In the genomic region with DNA sequence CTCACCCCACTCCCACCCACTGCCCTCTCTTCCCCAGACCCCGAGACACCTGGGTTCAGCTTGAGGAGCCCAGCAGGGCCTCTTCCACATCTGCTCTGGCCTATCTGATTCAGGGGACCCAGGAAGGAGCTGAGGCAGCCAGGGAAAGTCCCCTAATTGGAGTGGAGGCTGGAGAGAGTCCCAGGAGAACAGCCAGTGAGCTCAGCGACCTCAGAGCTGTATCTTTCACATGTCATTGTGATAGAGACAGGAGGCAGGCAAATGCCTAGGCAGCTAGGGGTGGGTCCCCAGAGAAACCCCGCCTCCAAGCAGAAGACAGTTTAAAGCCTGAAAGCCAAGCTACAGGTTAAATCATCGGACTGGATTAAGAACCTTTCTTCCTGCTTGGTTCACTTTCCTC, we compare ENCODE assay signal across 15 cellular contexts.
DNase-seq lines count a peak whose midpoint lies in the region; ATAC-seq, FAIRE-seq and TF ChIP-seq lines count a peak whose summit lies in the region.
"Had no signal": no experiment of that assay in that cellular context is flagged by ENCODE, and none has a peak within 500 bp of the region (broad histone marks: within the 10 kb centered on the region; RNA-seq: fewer than 3 reads in every experiment).

No MANE protein-coding gene starts in this region.

- no peak for TF ChIP-seq POLR2A in K562 (conservative IDR thresholded peaks at IDR 0.05)

- H3K27me3 ChIP-seq in K562 (ENCODE audit: control insufficient read depth in 2 of 2, insufficient read depth in 2 of 2, low read length in 2 of 2) = peaks cover 0 to 25% of the 10 kb centered on the region in 2 experiments; a peak in 2 of 5 replicates

- in situ Hi-C loops in K562 (cut with MboI) = no loop called here

- CTCF ChIA-PET in K562 (lab: Yijun Ruan, JAX; ENCODE audit: low intra/inter-chr PET ratio) = no interaction called here
- CTCF ChIA-PET in activated CD8-positive, alpha-beta T cell treated with anti-CD3 and anti-CD28 coated beads, Interleukin-2, amount 10 ng/mL, durations not matched to agents 7 days and 5 days (lab: Charles Lee) = no interaction called here

- H3K27me3 Mint-ChIP-seq in activated CD4-positive, alpha-beta T cell treated with anti-CD3 and anti-CD28 coated beads, Interleukin-2, amount 10 ng/mL, durations not matched to agents 24 days and 14 days = peaks cover 3% of the 10 kb centered on the region
- no peaks in the 10 kb centered on the region for H3K27me3 Mint-ChIP-seq in glutamatergic neuron (ENCODE audit: unreplicated experiment)
- peaks cover 42 to 43% of the 10 kb centered on the region in 2 donors for H3K27me3 Mint-ChIP-seq in stimulated activated naive B cell treated with anti-CD40 and anti-IgM and Interleukin-4, amounts not matched to agents 10 μg/mL and 1 μg/mL and 100 μg/mL, for 72 hours
- H3K27me3 Mint-ChIP-seq in activated CD8-positive, alpha-beta T cell treated with anti-CD3 and anti-CD28 coated beads, Interleukin-2, amount 10 ng/mL, durations not matched to agents 7 days and 5 days (ENCODE audit: low read depth) = no peaks in the 10 kb centered on the region

- H3K9ac ChIP-seq in K562 (ENCODE audit: insufficient read depth in 1 of 2, low read depth in 2 of 2, low read length in 2 of 2) = no peak overlapping the region

- TF ChIP-seq EP300 in K562 (IDR thresholded peaks at IDR 0.05; ENCODE audit: low read length) = no peak

- 0 out of 2 replicates have a peak overlapping the region, but pooled peaks have one; percentile 46 for H2AFZ ChIP-seq in K562 (ENCODE audit: low read depth, low read length)

- no peak overlapping the region; the same call in 1 of the 2 replicates for H3K4me2 ChIP-seq in K562 (ENCODE audit: insufficient read depth, low read length)

- TF ChIP-seq CTCF in K562 (IDR thresholded peaks at IDR 0.05 in 2 of 3, conservative IDR thresholded peaks at IDR 0.05 in 1 of 3; ENCODE audit: insufficient read depth in 2 of 3, low read depth in 1 of 3, low read length in 3 of 3) = no peak
- no peak for TF ChIP-seq CTCF in glutamatergic neuron (IDR thresholded peaks at IDR 0.05; ENCODE audit: partially characterized antibody, unreplicated experiment)

- 0% methylated on average over 3 of the region's 4 CpGs for WGBS in K562 (ENCODE audit: insufficient coverage, low coverage, missing lambda C conversion rate)

- TF ChIP-seq RAD21 in K562 (CRISPR knock-in tag; conservative IDR thresholded peaks at IDR 0.05 in 1 of 2, IDR thresholded peaks at IDR 0.05 in 1 of 2) = no peak

- BruUV-seq in K562 (replicated peaks; lab: Mats Ljungman, UMichigan) = no TSS peak

- H3K9me1 ChIP-seq in K562 (ENCODE audit: control insufficient read depth, insufficient read depth, low read length) = no peaks in the 10 kb centered on the region

- H3K9me3 ChIP-seq in K562 (replicated peaks; ENCODE audit: control insufficient read depth, insufficient read depth, low read depth, low read length) = no peaks in the 10 kb centered on the region

- ATAC-seq in K562 (peak; percentile 77), HG02571 (IDR thresholded peaks at IDR 0.05; ENCODE audit: unreplicated experiment) (no peak)
- ATAC-seq in stimulated activated naive B cell treated with anti-CD40 and anti-IgM and Interleukin-4, amounts not matched to agents 10 μg/mL and 1 μg/mL and 100 μg/mL, for 72 hours (replicated peaks) = peak; percentile 36 to 57
- no peak for ATAC-seq in activated CD8-positive, alpha-beta T cell treated with anti-CD3 and anti-CD28 coated beads, Interleukin-2, amount 10 ng/mL, durations not matched to agents 7 days and 5 days

- H3K4me1 ChIP-seq in K562 (replicated peaks in 1 of 2; ENCODE audit: control insufficient read depth in 2 of 2, insufficient read depth in 2 of 2, low read length in 2 of 2) = 0 out of 5 replicates have a peak, but pooled peaks cover 0 to 4% of the 10 kb centered on the region in 2 experiments

- FAIRE-seq in K562 (lab: Jason Lieb, UNC) = peak; percentile 75
- FAIRE-seq: H54 had no signal

- no peaks in the 10 kb centered on the region for H3K4me1 Mint-ChIP-seq in activated CD4-positive, alpha-beta T cell treated with anti-CD3 and anti-CD28 coated beads, Interleukin-2, amount 10 ng/mL, durations not matched to agents 24 days and 14 days
- peaks cover 5% of the 10 kb centered on the region for H3K4me1 Mint-ChIP-seq in glutamatergic neuron (ENCODE audit: low read depth, unreplicated experiment)
- peaks cover 0 to 4% of the 10 kb centered on the region in 2 donors for H3K4me1 Mint-ChIP-seq in stimulated activated naive B cell treated with anti-CD40 and anti-IgM and Interleukin-4, amounts not matched to agents 10 μg/mL and 1 μg/mL and 100 μg/mL, for 72 hours
- no peaks in the 10 kb centered on the region for H3K4me1 Mint-ChIP-seq in activated CD8-positive, alpha-beta T cell treated with anti-CD3 and anti-CD28 coated beads, Interleukin-2, amount 10 ng/mL, durations not matched to agents 7 days and 5 days (ENCODE audit: low read depth)

- peak; percentile 34 for DNase-seq in activated CD4-positive, alpha-beta T cell treated with anti-CD3 and anti-CD28 coated beads, Interleukin-2, amount 10 ng/mL, durations not matched to agents 24 days and 14 days
- no peak for DNase-seq in activated CD4-positive, alpha-beta T cell treated with anti-CD3 and anti-CD28 coated beads, Interleukin-2, amount 50 U/mL, for 1 hour
- peak in 1 of 4 experiments; percentile 19 for DNase-seq in K562 (ENCODE audit: extremely low read depth in 1 of 4, low spot score in 3 of 4)
- no peak for DNase-seq in glutamatergic neuron
- no peak for DNase-seq in stimulated activated naive B cell treated with anti-CD40 and anti-IgM and Interleukin-4, amounts not matched to agents 10 μg/mL and 1 μg/mL and 100 μg/mL, for 72 hours
- DNase-seq in cerebellum (ENCODE audit: low spot score) = no peak
- no peak for DNase-seq in activated CD8-positive, alpha-beta T cell treated with anti-CD3 and anti-CD28 coated beads, Interleukin-2, amount 10 ng/mL, durations not matched to agents 7 days and 5 days
- DNase-seq: 8988T, GF-D8, IMR-90, NCI-H1105, NCI-H187 treated with DMSO at 0.1 percent for 48 hours, NCI-H446 treated with DMSO at 0.1 percent for 48 hours had no signal

- H3K27ac Mint-ChIP-seq in activated CD4-positive, alpha-beta T cell treated with anti-CD3 and anti-CD28 coated beads, Interleukin-2, amount 10 ng/mL, durations not matched to agents 24 days and 14 days = no peak overlapping the region
- H3K27ac Mint-ChIP-seq in glutamatergic neuron (ENCODE audit: unreplicated experiment) = peak overlapping the region; percentile 33
- H3K27ac Mint-ChIP-seq in stimulated activated naive B cell treated with anti-CD40 and anti-IgM and Interleukin-4, amounts not matched to agents 10 μg/mL and 1 μg/mL and 100 μg/mL, for 72 hours = no peak overlapping the region
- H3K27ac Mint-ChIP-seq in activated CD8-positive, alpha-beta T cell treated with anti-CD3 and anti-CD28 coated beads, Interleukin-2, amount 10 ng/mL, durations not matched to agents 7 days and 5 days = no peak overlapping the region

- H3K4me3 Mint-ChIP-seq in activated CD4-positive, alpha-beta T cell treated with anti-CD3 and anti-CD28 coated beads, Interleukin-2, amount 10 ng/mL, durations not matched to agents 24 days and 14 days = no peak overlapping the region
- H3K4me3 Mint-ChIP-seq in glutamatergic neuron (ENCODE audit: unreplicated experiment) = no peak overlapping the region
- H3K4me3 Mint-ChIP-seq in stimulated activated naive B cell treated with anti-CD40 and anti-IgM and Interleukin-4, amounts not matched to agents 10 μg/mL and 1 μg/mL and 100 μg/mL, for 72 hours = no peak overlapping the region
- H3K4me3 Mint-ChIP-seq in activated CD8-positive, alpha-beta T cell treated with anti-CD3 and anti-CD28 coated beads, Interleukin-2, amount 10 ng/mL, durations not matched to agents 7 days and 5 days = no peak overlapping the region

- no peaks in the 10 kb centered on the region for H3K36me3 Mint-ChIP-seq in activated CD4-positive, alpha-beta T cell treated with anti-CD3 and anti-CD28 coated beads, Interleukin-2, amount 10 ng/mL, durations not matched to agents 24 days and 14 days (ENCODE audit: low read depth)
- peaks cover 8% of the 10 kb centered on the region for H3K36me3 Mint-ChIP-seq in glutamatergic neuron (ENCODE audit: unreplicated experiment)
- H3K36me3 Mint-ChIP-seq in stimulated activated naive B cell treated with anti-CD40 and anti-IgM and Interleukin-4, amounts not matched to agents 10 μg/mL and 1 μg/mL and 100 μg/mL, for 72 hours = no peaks in the 10 kb centered on the region
- no peaks in the 10 kb centered on the region for H3K36me3 Mint-ChIP-seq in activated CD8-positive, alpha-beta T cell treated with anti-CD3 and anti-CD28 coated beads, Interleukin-2, amount 10 ng/mL, durations not matched to agents 7 days and 5 days (ENCODE audit: low read depth)

- H3K79me2 ChIP-seq in K562 (ENCODE audit: control insufficient read depth, insufficient read depth, low read length) = no peaks in the 10 kb centered on the region

- H3K27ac ChIP-seq in K562 (ENCODE audit: extremely low read depth, low read depth, low read length) = no peak overlapping the region

- no peaks in the 10 kb centered on the region for H3K9me3 Mint-ChIP-seq in activated CD4-positive, alpha-beta T cell treated with anti-CD3 and anti-CD28 coated beads, Interleukin-2, amount 10 ng/mL, durations not matched to agents 24 days and 14 days
- peaks cover 3% of the 10 kb centered on the region for H3K9me3 Mint-ChIP-seq in glutamatergic neuron (ENCODE audit: unreplicated experiment)
- peaks cover 0 to 2% of the 10 kb centered on the region in 2 donors for H3K9me3 Mint-ChIP-seq in stimulated activated naive B cell treated with anti-CD40 and anti-IgM and Interleukin-4, amounts not matched to agents 10 μg/mL and 1 μg/mL and 100 μg/mL, for 72 hours
- no peaks in the 10 kb centered on the region for H3K9me3 Mint-ChIP-seq in activated CD8-positive, alpha-beta T cell treated with anti-CD3 and anti-CD28 coated beads, Interleukin-2, amount 10 ng/mL, durations not matched to agents 7 days and 5 days (ENCODE audit: insufficient read depth)

- POLR2A ChIA-PET in K562 (lab: Yijun Ruan, JAX) = no interaction called here
- POLR2A ChIA-PET in activated CD8-positive, alpha-beta T cell treated with anti-CD3 and anti-CD28 coated beads, Interleukin-2, amount 10 ng/mL, durations not matched to agents 7 days and 5 days (lab: Charles Lee) = no interaction called here

- no peaks in the 10 kb centered on the region for H4K20me1 ChIP-seq in K562 (replicated peaks; ENCODE audit: control insufficient read depth, insufficient read depth, low read length)

- H3K4me3 ChIP-seq in K562 = no peak overlapping the region

- no peaks in the 10 kb centered on the region for H3K36me3 ChIP-seq in K562 (ENCODE audit: control insufficient read depth, insufficient read depth, low read length)

- intact Hi-C loops in activated CD4-positive, alpha-beta T cell treated with anti-CD3 and anti-CD28 coated beads, Interleukin-2, amount 10 ng/mL, durations not matched to agents 24 days and 14 days (cut with micrococcal nuclease) = no loop called here
- intact Hi-C loops in K562 (cut with micrococcal nuclease) = no loop called here

TF ChIP-seq in K562, 482 proteins besides CTCF, POLR2A, EP300 and RAD21 (continues in another document):
- TF ChIP-seq STAT5B (CRISPR knock-in tag; IDR thresholded peaks at IDR 0.05) (no peak), SETDB1 (IDR thresholded peaks at IDR 0.05; ENCODE audit: low read length) (no peak), SMARCB1 (IDR thresholded peaks at IDR 0.05; ENCODE audit: insufficient read length, low read depth) (no peak), CC2D1A (IDR thresholded peaks at IDR 0.05) (no peak)

Comparison
In these comparisons a context has a peak if more than half of its experiments do, and no peak if none do; other contexts are left out.
1. ATAC-seq: peak in K562 (single experiment) and stimulated activated naive B cell treated with anti-CD40 and anti-IgM and Interleukin-4, amounts not matched to agents 10 μg/mL and 1 μg/mL and 100 μg/mL, for 72 hours (2 of 2); none in HG02571 (single experiment) and activated CD8-positive, alpha-beta T cell treated with anti-CD3 and anti-CD28 coated beads, Interleukin-2, amount 10 ng/mL, durations not matched to agents 7 days and 5 days (single experiment).